33 cellular contexts compared by ENCODE assay signal in genomic region chrX:94454159-94454558, GRCh38.
"Had no signal": no experiment of that assay in that cellular context is flagged by ENCODE, and none has a peak within 500 bp of the region (broad histone marks: within the 10 kb centered on the region; RNA-seq: fewer than 3 reads in every experiment).

No MANE protein-coding gene starts in this region.

- H3K27me3 Mint-ChIP-seq: activated CD8-positive, alpha-beta T cell treated with anti-CD3 and anti-CD28 coated beads for 36 hours; activated naive CD4-positive, alpha-beta T cell treated with anti-CD3 and anti-CD28 coated beads, Interleukin-2, amount 50 U/mL, for 24 hours; activated naive CD8-positive, alpha-beta T cell treated with anti-CD3 and anti-CD28 coated beads, Interleukin-2, amount 50 U/mL, for 24 hours; activated T-helper 17 cell treated with anti-CD3 and anti-CD28 coated beads, Interleukin-2, amount 50 U/mL, for 72 hours; dendritic cell treated with granulocyte-macrophage colony-stimulating factor and Interleukin-4, amounts not matched to agents 40 ng/mL and 50 ng/mL, for 4 days; naive B cell; progenitor cell of endocrine pancreas; stimulated activated memory B cell treated with anti-CD40 and anti-IgM and Interleukin-4, amounts not matched to agents 10 μg/mL and 1 μg/mL and 100 μg/mL, for 72 hours; stimulated activated naive CD8-positive, alpha-beta T cell treated with anti-CD3 and anti-CD28 coated beads, Interleukin-15, amount 100 ng/mL, for 72 hours; T-helper 17 cell had no signal

- H3K4me1 ChIP-seq: breast epithelium, esophagus muscularis mucosa, foreskin keratinocyte, heart left ventricle, right lobe of liver, thyroid gland had no signal

- H3K9me3 Mint-ChIP-seq: activated CD8-positive, alpha-beta T cell treated with anti-CD3 and anti-CD28 coated beads for 36 hours; activated naive CD4-positive, alpha-beta T cell treated with anti-CD3 and anti-CD28 coated beads, Interleukin-2, amount 50 U/mL, for 24 hours; activated naive CD8-positive, alpha-beta T cell treated with anti-CD3 and anti-CD28 coated beads, Interleukin-2, amount 50 U/mL, for 24 hours; activated T-cell treated with anti-CD3 and anti-CD28 coated beads, Interleukin-2, amount 50 U/mL, for 4 hours; activated T-helper 17 cell treated with anti-CD3 and anti-CD28 coated beads, Interleukin-2, amount 50 U/mL, for 72 hours; dendritic cell treated with granulocyte-macrophage colony-stimulating factor and Interleukin-4, amounts not matched to agents 40 ng/mL and 50 ng/mL, for 4 days; nephron progenitor cell; stimulated activated memory B cell treated with anti-CD40 and anti-IgM and Interleukin-4, amounts not matched to agents 10 μg/mL and 1 μg/mL and 100 μg/mL, for 72 hours; stimulated activated naive CD8-positive, alpha-beta T cell treated with anti-CD3 and anti-CD28 coated beads, Interleukin-15, amount 100 ng/mL, for 72 hours had no signal

- H3K9me3 ChIP-seq: breast epithelium, esophagus muscularis mucosa, ovary, right lobe of liver, thyroid gland had no signal

- ATAC-seq: activated CD8-positive, alpha-beta T cell treated with anti-CD3 and anti-CD28 coated beads for 36 hours; activated naive CD8-positive, alpha-beta T cell treated with anti-CD3 and anti-CD28 coated beads, Interleukin-2, amount 50 U/mL, for 24 hours; activated T-cell treated with anti-CD3 and anti-CD28 coated beads, Interleukin-2, amount 50 U/mL, for 4 hours; activated T-helper 17 cell treated with anti-CD3 and anti-CD28 coated beads, Interleukin-2, amount 50 U/mL, for 72 hours; foreskin keratinocyte; heart left ventricle; left cardiac atrium; left ventricle myocardium superior; right lobe of liver; stimulated activated memory B cell treated with anti-CD40 and anti-IgM and Interleukin-4, amounts not matched to agents 10 μg/mL and 1 μg/mL and 100 μg/mL, for 72 hours; stimulated activated naive CD8-positive, alpha-beta T cell treated with anti-CD3 and anti-CD28 coated beads, Interleukin-15, amount 100 ng/mL, for 72 hours; T-helper 17 cell had no signal

- FAIRE-seq: keratinocyte had no signal

- H3K27ac ChIP-seq: breast epithelium, esophagus muscularis mucosa, foreskin keratinocyte, heart left ventricle, ovary, right lobe of liver, thyroid gland, WERI-Rb-1 had no signal

- H3K27me3 ChIP-seq: esophagus muscularis mucosa, foreskin keratinocyte, heart left ventricle, ovary, right lobe of liver, thyroid gland had no signal

- H3K27ac Mint-ChIP-seq: activated CD8-positive, alpha-beta T cell treated with anti-CD3 and anti-CD28 coated beads for 36 hours; activated naive CD4-positive, alpha-beta T cell treated with anti-CD3 and anti-CD28 coated beads, Interleukin-2, amount 50 U/mL, for 24 hours; activated naive CD8-positive, alpha-beta T cell treated with anti-CD3 and anti-CD28 coated beads, Interleukin-2, amount 50 U/mL, for 24 hours; activated T-helper 17 cell treated with anti-CD3 and anti-CD28 coated beads, Interleukin-2, amount 50 U/mL, for 72 hours; dendritic cell treated with granulocyte-macrophage colony-stimulating factor and Interleukin-4, amounts not matched to agents 40 ng/mL and 50 ng/mL, for 4 days; naive B cell; nephron progenitor cell; progenitor cell of endocrine pancreas; stimulated activated memory B cell treated with anti-CD40 and anti-IgM and Interleukin-4, amounts not matched to agents 10 μg/mL and 1 μg/mL and 100 μg/mL, for 72 hours; stimulated activated naive CD8-positive, alpha-beta T cell treated with anti-CD3 and anti-CD28 coated beads, Interleukin-15, amount 100 ng/mL, for 72 hours; T-helper 17 cell had no signal

- H3K4me1 Mint-ChIP-seq: activated naive CD4-positive, alpha-beta T cell treated with anti-CD3 and anti-CD28 coated beads, Interleukin-2, amount 50 U/mL, for 24 hours; activated naive CD8-positive, alpha-beta T cell treated with anti-CD3 and anti-CD28 coated beads, Interleukin-2, amount 50 U/mL, for 24 hours; activated T-helper 17 cell treated with anti-CD3 and anti-CD28 coated beads, Interleukin-2, amount 50 U/mL, for 72 hours; naive B cell; nephron progenitor cell; stimulated activated memory B cell treated with anti-CD40 and anti-IgM and Interleukin-4, amounts not matched to agents 10 μg/mL and 1 μg/mL and 100 μg/mL, for 72 hours; stimulated activated naive CD8-positive, alpha-beta T cell treated with anti-CD3 and anti-CD28 coated beads, Interleukin-15, amount 100 ng/mL, for 72 hours; T-helper 17 cell had no signal

- DNase-seq: activated CD4-positive, alpha-beta T cell treated with anti-CD3 and anti-CD28 coated beads for 1 hour; activated CD4-positive, alpha-beta T cell treated with anti-CD3 and anti-CD28 coated beads, Interleukin-2, amount 50 U/mL, for 1 hour; activated CD8-positive, alpha-beta T cell treated with anti-CD3 and anti-CD28 coated beads for 36 hours; activated naive CD8-positive, alpha-beta T cell treated with anti-CD3 and anti-CD28 coated beads, Interleukin-2, amount 50 U/mL, for 24 hours; activated T-cell treated with anti-CD3 and anti-CD28 coated beads, Interleukin-2, amount 50 U/mL, for 4 hours; amygdala; central memory CD4-positive, alpha-beta T cell; foreskin keratinocyte; heart left ventricle; hypothalamus; left cardiac atrium; left ventricle myocardium superior; naive B cell; nephron progenitor cell; ovary; right lobe of liver; stimulated activated CD4-positive, alpha-beta T cell treated with anti-CD3 and anti-CD28 coated beads, Interleukin-12 subunit alpha, Interleukin-12 subunit beta, amount 100 ng/mL, for 4 hours; stimulated activated CD4-positive, alpha-beta T cell treated with anti-CD3 and anti-CD28 coated beads, Interleukin-4, amount 100 ng/mL, for 4 hours; stimulated activated CD8-positive, alpha-beta memory T cell treated with anti-CD3 and anti-CD28 coated beads, Interleukin-4, amount 100 ng/mL, for 48 hours; stimulated activated naive CD8-positive, alpha-beta T cell treated with anti-CD3 and anti-CD28 coated beads, Interleukin-15, amount 100 ng/mL, for 72 hours; substantia nigra; T-helper 17 cell; T1000; thyroid gland; WERI-Rb-1 had no signal

- H3K36me3 Mint-ChIP-seq: activated naive CD4-positive, alpha-beta T cell treated with anti-CD3 and anti-CD28 coated beads, Interleukin-2, amount 50 U/mL, for 24 hours; naive B cell; stimulated activated memory B cell treated with anti-CD40 and anti-IgM and Interleukin-4, amounts not matched to agents 10 μg/mL and 1 μg/mL and 100 μg/mL, for 72 hours had no signal

- H3K36me3 ChIP-seq: breast epithelium, esophagus muscularis mucosa, heart left ventricle, ovary, right lobe of liver, thyroid gland, WERI-Rb-1 had no signal

- H3K4me3 Mint-ChIP-seq: activated CD8-positive, alpha-beta T cell treated with anti-CD3 and anti-CD28 coated beads for 36 hours; activated naive CD4-positive, alpha-beta T cell treated with anti-CD3 and anti-CD28 coated beads, Interleukin-2, amount 50 U/mL, for 24 hours; activated naive CD8-positive, alpha-beta T cell treated with anti-CD3 and anti-CD28 coated beads, Interleukin-2, amount 50 U/mL, for 24 hours; activated T-cell treated with anti-CD3 and anti-CD28 coated beads, Interleukin-2, amount 50 U/mL, for 4 hours; activated T-helper 17 cell treated with anti-CD3 and anti-CD28 coated beads, Interleukin-2, amount 50 U/mL, for 72 hours; dendritic cell treated with granulocyte-macrophage colony-stimulating factor and Interleukin-4, amounts not matched to agents 40 ng/mL and 50 ng/mL, for 4 days; naive B cell; nephron progenitor cell; stimulated activated memory B cell treated with anti-CD40 and anti-IgM and Interleukin-4, amounts not matched to agents 10 μg/mL and 1 μg/mL and 100 μg/mL, for 72 hours; stimulated activated naive CD8-positive, alpha-beta T cell treated with anti-CD3 and anti-CD28 coated beads, Interleukin-15, amount 100 ng/mL, for 72 hours; T-helper 17 cell had no signal

- H3K4me3 ChIP-seq: breast epithelium, esophagus muscularis mucosa, heart left ventricle, ovary, right lobe of liver, thyroid gland had no signal
